1 cellular context compared by ENCODE assay signal in the genomic region with DNA sequence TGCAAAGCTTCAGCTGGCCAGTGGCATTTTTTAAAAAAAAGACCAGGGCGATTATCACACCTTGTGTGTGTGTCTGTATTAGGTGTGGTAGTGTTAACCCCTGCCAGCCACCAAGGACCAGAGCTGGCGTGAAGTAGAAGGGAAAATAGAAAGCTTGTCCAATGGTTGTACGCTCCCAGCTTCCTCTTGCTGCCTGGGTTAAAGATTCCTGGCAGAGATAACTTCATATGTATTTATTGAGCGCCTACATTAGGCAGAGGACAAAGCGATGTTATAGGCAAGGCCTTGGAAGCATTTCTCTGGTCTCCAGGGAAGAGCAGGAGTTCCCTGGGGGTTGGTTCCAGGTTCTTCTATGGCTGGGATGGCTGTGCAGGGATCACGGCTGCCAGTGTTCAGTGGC.
TF ChIP-seq lines count a peak whose summit lies in the region.

No MANE protein-coding gene starts in this region.

TF ChIP-seq in WTC11, 78 proteins besides CTCF, POLR2A, EP300 and RAD21 (continued from another document):
- TF ChIP-seq, protein P1, sequence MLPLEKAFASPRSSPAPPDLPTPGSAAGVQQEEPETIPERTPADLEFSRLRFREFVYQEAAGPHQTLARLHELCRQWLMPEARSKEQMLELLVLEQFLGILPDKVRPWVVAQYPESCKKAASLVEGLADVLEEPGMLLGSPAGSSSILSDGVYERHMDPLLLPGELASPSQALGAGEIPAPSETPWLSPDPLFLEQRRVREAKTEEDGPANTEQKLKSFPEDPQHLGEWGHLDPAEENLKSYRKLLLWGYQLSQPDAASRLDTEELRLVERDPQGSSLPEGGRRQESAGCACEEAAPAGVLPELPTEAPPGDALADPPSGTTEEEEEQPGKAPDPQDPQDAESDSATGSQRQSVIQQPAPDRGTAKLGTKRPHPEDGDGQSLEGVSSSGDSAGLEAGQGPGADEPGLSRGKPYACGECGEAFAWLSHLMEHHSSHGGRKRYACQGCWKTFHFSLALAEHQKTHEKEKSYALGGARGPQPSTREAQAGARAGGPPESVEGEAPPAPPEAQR (CRISPR knock-in tag; IDR thresholded peaks at IDR 0.05): no peak
- TF ChIP-seq PRRX2 (CRISPR knock-in tag; IDR thresholded peaks at IDR 0.05) (no peak), ZNF219 (CRISPR knock-in tag; IDR thresholded peaks at IDR 0.05; ENCODE audit: borderline replicate concordance) (no peak), OVOL2 (CRISPR knock-in tag; IDR thresholded peaks at IDR 0.05; ENCODE audit: borderline replicate concordance) (no peak), ESRRA (CRISPR knock-in tag; IDR thresholded peaks at IDR 0.05; ENCODE audit: borderline replicate concordance) (no peak), HMGA2 (CRISPR knock-in tag; IDR thresholded peaks at IDR 0.05) (no peak), NR2C2 (CRISPR knock-in tag; IDR thresholded peaks at IDR 0.05) (no peak), JAZF1 (CRISPR knock-in tag; IDR thresholded peaks at IDR 0.05) (no peak)
- TF ChIP-seq, protein P2, sequence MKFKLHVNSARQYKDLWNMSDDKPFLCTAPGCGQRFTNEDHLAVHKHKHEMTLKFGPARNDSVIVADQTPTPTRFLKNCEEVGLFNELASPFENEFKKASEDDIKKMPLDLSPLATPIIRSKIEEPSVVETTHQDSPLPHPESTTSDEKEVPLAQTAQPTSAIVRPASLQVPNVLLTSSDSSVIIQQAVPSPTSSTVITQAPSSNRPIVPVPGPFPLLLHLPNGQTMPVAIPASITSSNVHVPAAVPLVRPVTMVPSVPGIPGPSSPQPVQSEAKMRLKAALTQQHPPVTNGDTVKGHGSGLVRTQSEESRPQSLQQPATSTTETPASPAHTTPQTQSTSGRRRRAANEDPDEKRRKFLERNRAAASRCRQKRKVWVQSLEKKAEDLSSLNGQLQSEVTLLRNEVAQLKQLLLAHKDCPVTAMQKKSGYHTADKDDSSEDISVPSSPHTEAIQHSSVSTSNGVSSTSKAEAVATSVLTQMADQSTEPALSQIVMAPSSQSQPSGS (CRISPR knock-in tag; IDR thresholded peaks at IDR 0.05; ENCODE audit: borderline replicate concordance, low read depth): no peak
